Comparison of ENCODE assay signal across 9 cellular contexts in genomic region chr17:28042657-28042720, GRCh38. TPM values are rescaled to one million over a fixed set of nuclear protein-coding genes. Genes with fewer than 3 reads are reported as not detected.
A peak's percentile ranks its signal among the peaks of the same experiment; 100 is the strongest.
DNase-seq lines count a peak whose midpoint lies in the region; ATAC-seq, FAIRE-seq and TF ChIP-seq lines count a peak whose summit lies in the region.
"Had no signal": no experiment of that assay in that cellular context is flagged by ENCODE, and none has a peak within 500 bp of the region (broad histone marks: within the 10 kb centered on the region; RNA-seq: fewer than 3 reads in every experiment).

TSS of gene NLK (plus strand) at chr17:28042677. CDS start at chr17:28042874, 197 bp downstream.

- peak within 1 kb of the TSS; percentile 78 for H3K4me3 ChIP-seq in bronchial epithelial cell (ENCODE audit: low read depth, low read length)
- peak within 1 kb of the TSS; percentile 82 for H3K4me3 ChIP-seq in lung
- H3K4me3 ChIP-seq in tibial artery: peak within 1 kb of the TSS; percentile 97 to 98

- DNase-seq in activated CD4-positive, alpha-beta T cell treated with anti-CD3 and anti-CD28 coated beads, Interleukin-2, amount 10 ng/mL, durations not matched to agents 24 days and 14 days: no peak
- no peak for DNase-seq in activated CD4-positive, alpha-beta T cell treated with anti-CD3 and anti-CD28 coated beads for 4 hours
- DNase-seq in bronchial epithelial cell (ENCODE audit: low read depth): no peak
- no peak for DNase-seq in lung (ENCODE audit: low spot score)
- DNase-seq in tibial artery: no peak
- no peak for DNase-seq in central memory CD4-positive, alpha-beta T cell
- DNase-seq: DMS 273 treated with DMSO at 0.1 percent for 48 hours had no signal

- H3K9me3 ChIP-seq in lung (ENCODE audit: control insufficient read depth in 2 of 2, insufficient read depth in 1 of 2, low read length in 1 of 2) (no peaks in the 10 kb centered on the region), tibial artery (no peaks in the 10 kb centered on the region)

- no peak for FAIRE-seq in bronchial epithelial cell (lab: Jason Lieb, UNC)

- TF ChIP-seq CTCF in bronchial epithelial cell (IDR thresholded peaks at IDR 0.05; ENCODE audit: insufficient read depth, low read length, severe bottlenecking): no peak
- no peak for TF ChIP-seq CTCF in lung (IDR thresholded peaks at IDR 0.05; ENCODE audit: control extremely low read depth, extremely low read depth)
- TF ChIP-seq CTCF in tibial artery (IDR thresholded peaks at IDR 0.05): no peak

- H3K9me3 Mint-ChIP-seq in activated CD4-positive, alpha-beta T cell treated with anti-CD3 and anti-CD28 coated beads, Interleukin-2, amount 10 ng/mL, durations not matched to agents 24 days and 14 days: no peaks in the 10 kb centered on the region

- 95 to 96% methylated on average over 1 of the region's 1 CpG for WGBS in lung, 2 donors

- H3K4me1 Mint-ChIP-seq in activated CD4-positive, alpha-beta T cell treated with anti-CD3 and anti-CD28 coated beads, Interleukin-2, amount 10 ng/mL, durations not matched to agents 24 days and 14 days: peaks cover 56% of the 10 kb centered on the region

- peaks cover 7 to 34% of the 10 kb centered on the region in 2 donors for H3K4me1 ChIP-seq in lung (ENCODE audit: control insufficient read depth in 2 of 2, insufficient read depth in 2 of 2, low read length in 2 of 2)
- H3K4me1 ChIP-seq in tibial artery: peaks cover 0 to 46% (median 24%) of the 10 kb centered on the region in 4 donors

- H3K27me3 ChIP-seq in bronchial epithelial cell (ENCODE audit: control insufficient read depth, insufficient read depth, low read length) (no peaks in the 10 kb centered on the region), lung (ENCODE audit: control insufficient read depth, insufficient read depth) (no peaks in the 10 kb centered on the region), tibial artery (no peaks in the 10 kb centered on the region)

- peaks cover 7% of the 10 kb centered on the region for H3K27me3 Mint-ChIP-seq in activated CD4-positive, alpha-beta T cell treated with anti-CD3 and anti-CD28 coated beads, Interleukin-2, amount 10 ng/mL, durations not matched to agents 24 days and 14 days

- H3K36me3 ChIP-seq in bronchial epithelial cell (ENCODE audit: control insufficient read depth, insufficient read depth, low read length): no peaks in the 10 kb centered on the region
- peaks cover 0 to 2% of the 10 kb centered on the region in 2 donors for H3K36me3 ChIP-seq in lung (ENCODE audit: control insufficient read depth in 2 of 2, insufficient read depth in 2 of 2, low read length in 2 of 2)
- H3K36me3 ChIP-seq in tibial artery: no peaks in the 10 kb centered on the region

- H3K27ac ChIP-seq in lung (ENCODE audit: low read depth in 1 of 2, low read length in 1 of 2) (peak within 1 kb of the TSS; percentile 87 to 90), tibial artery (peak within 1 kb of the TSS; percentile 89 to 97)

- H3K4me3 Mint-ChIP-seq in activated CD4-positive, alpha-beta T cell treated with anti-CD3 and anti-CD28 coated beads, Interleukin-2, amount 10 ng/mL, durations not matched to agents 24 days and 14 days: peak within 1 kb of the TSS; percentile 88

- peaks cover 17% of the 10 kb centered on the region for H3K36me3 Mint-ChIP-seq in activated CD4-positive, alpha-beta T cell treated with anti-CD3 and anti-CD28 coated beads, Interleukin-2, amount 10 ng/mL, durations not matched to agents 24 days and 14 days (ENCODE audit: low read depth)

- peak within 1 kb of the TSS; percentile 87 for H3K27ac Mint-ChIP-seq in activated CD4-positive, alpha-beta T cell treated with anti-CD3 and anti-CD28 coated beads, Interleukin-2, amount 10 ng/mL, durations not matched to agents 24 days and 14 days

- ATAC-seq in lung (ENCODE audit: insufficient read depth, low FRiP score) (no peak), GM18867 (IDR thresholded peaks at IDR 0.05; ENCODE audit: unreplicated experiment) (no peak), HG03025 (IDR thresholded peaks at IDR 0.05; ENCODE audit: low FRiP score, unreplicated experiment) (no peak)

- intact Hi-C loops in activated CD4-positive, alpha-beta T cell treated with anti-CD3 and anti-CD28 coated beads, Interleukin-2, amount 10 ng/mL, durations not matched to agents 24 days and 14 days (cut with micrococcal nuclease): loop anchor here (5.0 to 10.0 kb wide), 3 partner anchors 150 to 568 kb away; partner anchors contain the start of gene LYRM9
- intact Hi-C loops in tibial artery (cut with DNase I; ENCODE audit: low total_unique reads): loop anchor here (10.0 kb wide), 2 partner anchors 292 to 512 kb away; partner anchors contain the start of genes IFT20, TNFAIP1 and UNC119

RNA-seq across cellular contexts. Expression of gene NLK, which starts in this region (rescaled TPM):
- 11.4 and 12.0 TPM in 2 replicates for total RNA-seq in activated CD4-positive, alpha-beta T cell treated with anti-CD3 and anti-CD28 coated beads, Interleukin-2, amount 10 ng/mL, durations not matched to agents 24 days and 14 days
- total RNA-seq in bronchial epithelial cell: 11.3 and 13.2 TPM in 2 replicates
- 10 to 100 TPM; 14.9 to 27.0 TPM for total RNA-seq in lung
- 1 to 10 TPM; 7.1 to 9.2 TPM for polyA plus RNA-seq in lung
